In the genomic region with DNA sequence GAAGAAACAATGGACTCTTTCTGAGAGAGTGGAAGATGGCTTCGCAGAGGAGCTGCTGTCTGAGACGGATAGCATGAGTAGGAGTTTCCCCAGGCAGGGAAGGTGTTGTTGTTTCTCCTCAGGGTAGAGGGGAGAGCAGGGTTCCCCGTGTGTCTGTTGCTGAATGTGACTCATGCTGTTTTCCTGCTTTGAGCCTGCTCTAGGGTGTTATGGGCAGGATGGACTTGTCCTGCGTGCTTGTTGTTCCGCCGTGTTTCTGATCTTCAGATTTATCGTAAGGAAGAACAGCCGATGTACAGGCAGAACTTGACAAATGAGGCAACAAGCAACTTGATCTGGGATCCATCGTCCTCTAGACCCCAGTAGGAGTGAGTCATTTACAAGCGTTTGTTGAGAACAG, we compare ENCODE assay signal across 25 cellular contexts. TPM values are rescaled to one million over a fixed set of nuclear protein-coding genes. Genes with fewer than 3 reads are reported as not detected.
"Had no signal": no experiment of that assay in that cellular context is flagged by ENCODE, and none has a peak within 500 bp of the region (broad histone marks: within the 10 kb centered on the region; RNA-seq: fewer than 3 reads in every experiment).

No MANE protein-coding gene starts in this region.

- ATAC-seq: activated T-helper 17 cell treated with anti-CD3 and anti-CD28 coated beads, Interleukin-2, amount 50 U/mL, for 72 hours; naive thymus-derived CD8-positive, alpha-beta T cell; right lobe of liver; stimulated activated memory B cell treated with anti-CD40 and anti-IgM and Interleukin-4, amounts not matched to agents 10 μg/mL and 1 μg/mL and 100 μg/mL, for 72 hours had no signal

- H3K9me3 ChIP-seq: adrenal gland, breast epithelium, colonic mucosa, left ventricle myocardium inferior, right lobe of liver, transverse colon had no signal

- FAIRE-seq: astrocyte, small intestine, TTC549 had no signal

- H3K4me3 ChIP-seq: adrenal gland, breast epithelium, colonic mucosa, left ventricle myocardium inferior, right lobe of liver, transverse colon had no signal

- H3K79me2 ChIP-seq: parathyroid adenoma had no signal

- H3K27me3 ChIP-seq: adrenal gland, colonic mucosa, right lobe of liver, transverse colon had no signal

- H3K4me1 ChIP-seq: adrenal gland, breast epithelium, colonic mucosa, parathyroid adenoma, right lobe of liver, transverse colon had no signal

- H3K27ac ChIP-seq: adrenal gland, breast epithelium, colonic mucosa, left ventricle myocardium inferior, parathyroid adenoma, right lobe of liver, transverse colon, WERI-Rb-1 had no signal

- H2AFZ ChIP-seq: parathyroid adenoma had no signal

- H3K36me3 ChIP-seq: adrenal gland, breast epithelium, colonic mucosa, left ventricle myocardium inferior, right lobe of liver, transverse colon, WERI-Rb-1 had no signal

- H3K9ac ChIP-seq: parathyroid adenoma had no signal

- DNase-seq: activated CD4-positive, alpha-beta T cell treated with anti-CD3 and anti-CD28 coated beads for 1 hour; activated CD4-positive, alpha-beta T cell treated with anti-CD3 and anti-CD28 coated beads, Interleukin-2, amount 50 U/mL, for 4 hours; activated CD8-positive, alpha-beta memory T cell treated with anti-CD3 and anti-CD28 coated beads for 24 hours; activated CD8-positive, alpha-beta memory T cell treated with anti-CD3 and anti-CD28 coated beads, Interleukin-2, amount 50 U/mL, for 4 hours; activated naive CD4-positive, alpha-beta T cell; activated T-cell treated with anti-CD3 and anti-CD28 coated beads, Interleukin-2, amount 50 U/mL, for 24 hours; adrenal gland; colonic mucosa; foreskin fibroblast; immature natural killer cell; left ventricle myocardium inferior; naive thymus-derived CD8-positive, alpha-beta T cell; right lobe of liver; small intestine; stimulated activated CD4-positive, alpha-beta T cell treated with anti-CD3 and anti-CD28 coated beads, Interleukin-15, amount 100 ng/mL, for 24 hours; T-helper 1 cell; transverse colon; WERI-Rb-1 had no signal

RNA-seq across cellular contexts. Expression of a gene that starts 19.7 kb away (rescaled TPM):
- total RNA-seq: activated T-helper 17 cell treated with anti-CD3 and anti-CD28 coated beads, Interleukin-2, amount 50 U/mL, for 72 hours; fibroblast of lung had no signal
- polyA plus RNA-seq: fibroblast of lung; immature natural killer cell; naive thymus-derived CD8-positive, alpha-beta T cell had no signal
